Comparison of ENCODE assay signal across 9 cellular contexts in the genomic region with DNA sequence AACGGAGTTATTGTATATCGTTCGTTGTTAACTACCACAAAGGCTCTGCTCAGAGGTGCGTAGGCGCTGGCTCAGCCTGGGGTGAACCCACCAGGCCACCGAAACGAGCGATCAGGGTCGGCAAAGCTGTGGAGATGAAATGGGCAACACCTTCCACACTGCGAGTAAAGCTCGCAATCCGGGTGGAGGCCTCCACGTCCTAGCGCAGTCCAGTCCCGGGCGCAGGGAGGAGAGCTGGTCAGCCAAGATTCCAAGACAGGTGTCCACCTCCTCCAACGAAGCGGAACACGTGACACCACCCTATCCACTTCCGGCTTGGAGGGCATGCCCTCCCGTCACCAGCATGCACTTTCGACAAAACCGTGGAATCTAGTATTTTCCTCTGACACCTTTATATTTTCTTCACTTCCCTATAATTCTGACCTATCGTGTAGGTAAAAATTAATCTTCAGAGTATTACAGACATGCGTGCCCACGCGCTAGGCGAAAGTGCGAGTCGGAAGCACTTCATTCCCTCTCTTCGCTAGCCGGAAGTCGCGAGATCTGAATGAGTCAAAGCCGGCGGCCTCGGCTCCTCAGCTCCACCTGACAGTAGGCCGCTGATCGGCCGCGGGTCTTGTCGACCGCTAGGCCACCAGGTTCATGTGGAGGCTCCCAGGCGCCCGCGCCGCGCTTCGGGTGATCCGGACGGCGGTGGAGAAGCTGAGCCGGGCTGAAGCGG. TPM values are rescaled to one million over a fixed set of nuclear protein-coding genes. Genes with fewer than 3 reads are reported as not detected.
A peak's percentile ranks its signal among the peaks of the same experiment; 100 is the strongest.
DNase-seq lines count a peak whose midpoint lies in the region; ATAC-seq, FAIRE-seq and TF ChIP-seq lines count a peak whose summit lies in the region.
"Had no signal": no experiment of that assay in that cellular context is flagged by ENCODE, and none has a peak within 500 bp of the region (broad histone marks: within the 10 kb centered on the region; RNA-seq: fewer than 3 reads in every experiment).

A gene with protein sequence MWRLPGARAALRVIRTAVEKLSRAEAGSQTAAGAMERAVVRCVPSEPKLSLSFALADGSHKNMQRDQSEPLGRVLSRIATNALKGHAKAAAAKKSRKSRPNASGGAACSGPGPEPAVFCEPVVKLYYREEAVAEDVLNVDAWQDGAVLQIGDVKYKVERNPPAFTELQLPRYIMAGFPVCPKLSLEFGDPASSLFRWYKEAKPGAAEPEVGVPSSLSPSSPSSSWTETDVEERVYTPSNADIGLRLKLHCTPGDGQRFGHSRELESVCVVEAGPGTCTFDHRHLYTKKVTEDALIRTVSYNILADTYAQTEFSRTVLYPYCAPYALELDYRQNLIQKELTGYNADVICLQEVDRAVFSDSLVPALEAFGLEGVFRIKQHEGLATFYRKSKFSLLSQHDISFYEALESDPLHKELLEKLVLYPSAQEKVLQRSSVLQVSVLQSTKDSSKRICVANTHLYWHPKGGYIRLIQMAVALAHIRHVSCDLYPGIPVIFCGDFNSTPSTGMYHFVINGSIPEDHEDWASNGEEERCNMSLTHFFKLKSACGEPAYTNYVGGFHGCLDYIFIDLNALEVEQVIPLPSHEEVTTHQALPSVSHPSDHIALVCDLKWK (plus strand): TSS at position 537 of the 721 bp plus-strand sequence. CDS start 106 bp downstream, at position 643.

- peak within 1 kb of the TSS; percentile 98 for H3K4me3 ChIP-seq in AG10803 (ENCODE audit: low read length)
- H3K4me3 ChIP-seq in kidney (ENCODE audit: low read length in 2 of 2) = peak within 1 kb of the TSS; percentile 95 to 99

- H3K9ac ChIP-seq in kidney (ENCODE audit: low read length in 2 of 2) = peak within 1 kb of the TSS; percentile 84 to 98

- peak; percentile 87 for ATAC-seq in GM19023 (IDR thresholded peaks at IDR 0.05; ENCODE audit: unreplicated experiment)
- peak; percentile 86 for ATAC-seq in HG03196 (IDR thresholded peaks at IDR 0.05; ENCODE audit: unreplicated experiment)

- DNase-seq in AG10803 (ENCODE audit: low read depth) = peak; percentile 91
- peak; percentile 78 for DNase-seq in NCI-H460 (ENCODE audit: extremely low read depth, low read depth)
- peak; percentile 80 for DNase-seq in activated CD4-positive, CD25-positive, alpha-beta regulatory T cell treated with anti-CD3 and anti-CD28 coated beads, Interleukin-2, amount 50 U/mL, for 72 hours
- DNase-seq in cerebellar cortex (ENCODE audit: low spot score) = peak; percentile 91
- peak; percentile 95 for DNase-seq in kidney
- peak; percentile 66 to 69 for DNase-seq in stimulated activated CD4-positive, alpha-beta T cell treated with anti-CD3 and anti-CD28 coated beads, Interleukin-15, amount 100 ng/mL, for 1 hour (ENCODE audit: low read depth in 1 of 2, low spot score in 1 of 2)

- H3K4me1 ChIP-seq in kidney (ENCODE audit: control insufficient read depth in 1 of 2, insufficient read depth in 1 of 2, low read depth in 1 of 2, low read length in 2 of 2) = peaks cover 9 to 13% of the 10 kb centered on the region in 2 donors

- peaks cover 3 to 7% of the 10 kb centered on the region in 2 donors for H3K36me3 ChIP-seq in kidney (ENCODE audit: control insufficient read depth in 1 of 2, insufficient read depth in 2 of 2, low read length in 2 of 2)

- no peaks in the 10 kb centered on the region for H3K9me3 ChIP-seq in kidney (ENCODE audit: control insufficient read depth in 1 of 2, low read length in 2 of 2)

- intact Hi-C loops in kidney (cut with DNase I) = no loop called here

- no peak for FAIRE-seq in kidney (lab: Jason Lieb, UNC)
- FAIRE-seq: colon had no signal

- TF ChIP-seq CTCF in AG10803 (conservative IDR thresholded peaks at IDR 0.05; ENCODE audit: low read length) (0 out of 2 replicates have a peak, but pooled peaks have one; percentile 3), kidney (IDR thresholded peaks at IDR 0.05; ENCODE audit: borderline replicate concordance, extremely low read depth, insufficient read depth) (no peak)

- H3K27ac ChIP-seq in kidney (ENCODE audit: low read depth in 2 of 2, low read length in 2 of 2) = peak within 1 kb of the TSS; percentile 94 to 98

RNA-seq across cellular contexts. Expression of the gene that starts here (rescaled TPM):
- total RNA-seq in NCI-H460 (2014; rRNA removed; shearing (Covaris generic)) = 14.0 TPM in 2 replicates
- polyA plus RNA-seq in NCI-H460 (2014; cell fraction: nucleus; rRNA removed) = 5.7 and 9.4 TPM in 2 replicates
- 21.1 TPM for total RNA-seq in kidney
- polyA plus RNA-seq in kidney (ENCODE audit: insufficient read depth, low read depth, low replicate concordance) = 6.1 TPM

Comparison
In these comparisons a context has a peak if more than half of its experiments do, and no peak if none do; other contexts are left out.
1. Peak in every context shown above with its lines: DNase-seq, ATAC-seq, H3K4me3 ChIP-seq and H3K27ac ChIP-seq.